30 cellular contexts compared by ENCODE assay signal in genomic region chr4:33268776-33269175, GRCh38.
"Had no signal": no experiment of that assay in that cellular context is flagged by ENCODE, and none has a peak within 500 bp of the region (broad histone marks: within the 10 kb centered on the region; RNA-seq: fewer than 3 reads in every experiment).

No MANE protein-coding gene starts in this region.

- H3K27me3 ChIP-seq: left lung, pancreas, stomach, testis, thyroid gland, upper lobe of right lung, uterus had no signal

- DNase-seq: hypothalamus; immature natural killer cell; kidney; left colon; left lung; lower lobe of right lung; mammary epithelial cell; mesenchymal stem cell; naive thymus-derived CD8-positive, alpha-beta T cell; nucleus accumbens; pancreas; posterior cingulate gyrus; retina; right cardiac atrium; stimulated activated CD4-positive, alpha-beta T cell treated with anti-CD3 and anti-CD28 coated beads, Interleukin-12 subunit alpha, Interleukin-12 subunit beta, amount 100 ng/mL, for 4 hours; stimulated activated CD4-positive, alpha-beta T cell treated with anti-CD3 and anti-CD28 coated beads, Interleukin-15, amount 100 ng/mL, for 24 hours; stimulated activated CD4-positive, alpha-beta T cell treated with anti-CD3 and anti-CD28 coated beads, Interleukin-2, amount 100 ng/mL, for 24 hours; stimulated activated CD4-positive, alpha-beta T cell treated with anti-CD3 and anti-CD28 coated beads, Interleukin-4, amount 100 ng/mL, for 1 hour; stimulated activated naive B cell treated with anti-CD40 and anti-IgM and Interleukin-4, amounts not matched to agents 10 μg/mL and 1 μg/mL and 100 μg/mL, for 72 hours; stimulated activated naive CD8-positive, alpha-beta T cell treated with anti-CD3 and anti-CD28 coated beads, Interleukin-15, Interleukin-2, amounts not matched to agents 100 U/mL and 50 U/mL, for 24 hours; stomach; testis; thyroid gland; trophoblast cell; upper lobe of right lung; uterus had no signal

- FAIRE-seq: islet of Langerhans, pancreas had no signal

- H3K4me1 ChIP-seq: left lung, lower lobe of right lung, pancreas, prostate gland, stomach, testis, thyroid gland, upper lobe of right lung, uterus had no signal

- H3K4me3 ChIP-seq: left lung, lower lobe of right lung, pancreas, prostate gland, skin epidermis, stomach, testis, thyroid gland, upper lobe of right lung, uterus had no signal

- H3K27ac ChIP-seq: left lung, lower lobe of right lung, pancreas, prostate gland, skin epidermis, stomach, testis, thyroid gland, upper lobe of right lung, uterus had no signal

- ATAC-seq: left colon; left lung; lower lobe of right lung; naive thymus-derived CD8-positive, alpha-beta T cell; pancreas; right cardiac atrium; sciatic nerve; stimulated activated naive B cell treated with anti-CD40 and anti-IgM and Interleukin-4, amounts not matched to agents 10 μg/mL and 1 μg/mL and 100 μg/mL, for 72 hours; stimulated activated naive CD8-positive, alpha-beta T cell treated with anti-CD3 and anti-CD28 coated beads, Interleukin-15, Interleukin-2, amounts not matched to agents 100 U/mL and 50 U/mL, for 24 hours; upper lobe of right lung had no signal

- H3K9me3 ChIP-seq: left lung, lower lobe of right lung, pancreas, prostate gland, stomach, testis, thyroid gland, upper lobe of right lung, uterus had no signal

- H3K36me3 ChIP-seq: left lung, lower lobe of right lung, pancreas, prostate gland, stomach, thyroid gland, upper lobe of right lung, uterus had no signal
